8 cellular contexts compared by ENCODE assay signal in genomic region chr16:67277999-67278772, GRCh38. TPM values are rescaled to one million over a fixed set of nuclear protein-coding genes. Genes with fewer than 3 reads are reported as not detected.
DNase-seq lines count a peak whose midpoint lies in the region; ATAC-seq lines count a peak whose summit lies in the region.

No MANE protein-coding gene starts in this region.

- H3K27ac Mint-ChIP-seq in activated naive CD4-positive, alpha-beta T cell treated with anti-CD3 and anti-CD28 coated beads, Interleukin-2, amount 50 U/mL, for 24 hours = peak overlapping the region; percentile 88
- H3K27ac Mint-ChIP-seq in activated CD4-positive, alpha-beta memory T cell treated with anti-CD3 and anti-CD28 coated beads, Interleukin-2, amount 10 ng/mL, durations not matched to agents 7 days and 5 days = peak overlapping the region; percentile 69
- H3K27ac Mint-ChIP-seq in stimulated activated naive B cell treated with anti-CD40 and anti-IgM and Interleukin-4, amounts not matched to agents 10 μg/mL and 1 μg/mL and 100 μg/mL, for 72 hours = peak overlapping the region; percentile 65

- peaks cover 4% of the 10 kb centered on the region for H3K36me3 Mint-ChIP-seq in activated naive CD4-positive, alpha-beta T cell treated with anti-CD3 and anti-CD28 coated beads, Interleukin-2, amount 50 U/mL, for 24 hours
- H3K36me3 Mint-ChIP-seq in activated CD4-positive, alpha-beta memory T cell treated with anti-CD3 and anti-CD28 coated beads, Interleukin-2, amount 10 ng/mL, durations not matched to agents 7 days and 5 days (ENCODE audit: low read depth) = peaks cover 12% of the 10 kb centered on the region
- peaks cover 7 to 10% of the 10 kb centered on the region in 2 donors for H3K36me3 Mint-ChIP-seq in stimulated activated naive B cell treated with anti-CD40 and anti-IgM and Interleukin-4, amounts not matched to agents 10 μg/mL and 1 μg/mL and 100 μg/mL, for 72 hours

- no peak for ATAC-seq in stimulated activated naive B cell treated with anti-CD40 and anti-IgM and Interleukin-4, amounts not matched to agents 10 μg/mL and 1 μg/mL and 100 μg/mL, for 72 hours (replicated peaks)

- H3K9me3 Mint-ChIP-seq in activated naive CD4-positive, alpha-beta T cell treated with anti-CD3 and anti-CD28 coated beads, Interleukin-2, amount 50 U/mL, for 24 hours = no peaks in the 10 kb centered on the region
- no peaks in the 10 kb centered on the region for H3K9me3 Mint-ChIP-seq in activated CD4-positive, alpha-beta memory T cell treated with anti-CD3 and anti-CD28 coated beads, Interleukin-2, amount 10 ng/mL, durations not matched to agents 7 days and 5 days
- no peaks in the 10 kb centered on the region for H3K9me3 Mint-ChIP-seq in stimulated activated naive B cell treated with anti-CD40 and anti-IgM and Interleukin-4, amounts not matched to agents 10 μg/mL and 1 μg/mL and 100 μg/mL, for 72 hours

- CTCF ChIA-PET in activated CD4-positive, alpha-beta memory T cell treated with anti-CD3 and anti-CD28 coated beads, Interleukin-2, amount 10 ng/mL, durations not matched to agents 7 days and 5 days (lab: Charles Lee) = interaction anchor here (0.7 to 2.7 kb wide), 12 partner anchors 8 to 121 kb away, joined by 3 to 15 read pairs (median 4); partner anchors contain the start of genes FHOD1, SLC9A5 and TMEM208

- DNase-seq in activated naive CD4-positive, alpha-beta T cell treated with anti-CD3 and anti-CD28 coated beads, Interleukin-2, amount 50 U/mL, for 16 hours = no peak
- DNase-seq in activated CD4-positive, alpha-beta memory T cell treated with anti-CD3 and anti-CD28 coated beads, Interleukin-2, amount 10 ng/mL, durations not matched to agents 7 days and 5 days = no peak
- peak; percentile 90 for DNase-seq in hepatic stellate cell (ENCODE audit: low spot score)
- no peak for DNase-seq in stimulated activated naive B cell treated with anti-CD40 and anti-IgM and Interleukin-4, amounts not matched to agents 10 μg/mL and 1 μg/mL and 100 μg/mL, for 72 hours
- DNase-seq in foreskin melanocyte = no peak
- DNase-seq in NCI-H510A treated with DMSO at 0.1 percent for 48 hours (lab: John Stamatoyannopoulos, UW) = no peak
- no peak for DNase-seq in stimulated activated CD4-positive, alpha-beta T cell treated with anti-CD3 and anti-CD28 coated beads, Interleukin-15, amount 100 ng/mL, for 24 hours

- H3K4me1 Mint-ChIP-seq in activated naive CD4-positive, alpha-beta T cell treated with anti-CD3 and anti-CD28 coated beads, Interleukin-2, amount 50 U/mL, for 24 hours = peaks cover 13% of the 10 kb centered on the region
- H3K4me1 Mint-ChIP-seq in activated CD4-positive, alpha-beta memory T cell treated with anti-CD3 and anti-CD28 coated beads, Interleukin-2, amount 10 ng/mL, durations not matched to agents 7 days and 5 days = peaks cover 24% of the 10 kb centered on the region
- H3K4me1 Mint-ChIP-seq in stimulated activated naive B cell treated with anti-CD40 and anti-IgM and Interleukin-4, amounts not matched to agents 10 μg/mL and 1 μg/mL and 100 μg/mL, for 72 hours = peaks cover 14 to 15% of the 10 kb centered on the region in 2 donors

- peak overlapping the region; percentile 92 for H3K4me3 Mint-ChIP-seq in activated naive CD4-positive, alpha-beta T cell treated with anti-CD3 and anti-CD28 coated beads, Interleukin-2, amount 50 U/mL, for 24 hours
- peak overlapping the region; percentile 82 for H3K4me3 Mint-ChIP-seq in activated CD4-positive, alpha-beta memory T cell treated with anti-CD3 and anti-CD28 coated beads, Interleukin-2, amount 10 ng/mL, durations not matched to agents 7 days and 5 days
- peak overlapping the region; percentile 76 to 81 for H3K4me3 Mint-ChIP-seq in stimulated activated naive B cell treated with anti-CD40 and anti-IgM and Interleukin-4, amounts not matched to agents 10 μg/mL and 1 μg/mL and 100 μg/mL, for 72 hours

- no peaks in the 10 kb centered on the region for H3K27me3 Mint-ChIP-seq in activated naive CD4-positive, alpha-beta T cell treated with anti-CD3 and anti-CD28 coated beads, Interleukin-2, amount 50 U/mL, for 24 hours
- no peaks in the 10 kb centered on the region for H3K27me3 Mint-ChIP-seq in activated CD4-positive, alpha-beta memory T cell treated with anti-CD3 and anti-CD28 coated beads, Interleukin-2, amount 10 ng/mL, durations not matched to agents 7 days and 5 days
- H3K27me3 Mint-ChIP-seq in stimulated activated naive B cell treated with anti-CD40 and anti-IgM and Interleukin-4, amounts not matched to agents 10 μg/mL and 1 μg/mL and 100 μg/mL, for 72 hours = no peaks in the 10 kb centered on the region

- POLR2A ChIA-PET in activated CD4-positive, alpha-beta memory T cell treated with anti-CD3 and anti-CD28 coated beads, Interleukin-2, amount 10 ng/mL, durations not matched to agents 7 days and 5 days (lab: Charles Lee) = interaction anchor here (0.6 to 2.3 kb wide), 6 partner anchors 8 to 178 kb away, joined by 3 to 9 read pairs (median 5); partner anchors contain the start of genes FHOD1 and SLC9A5

RNA-seq across cellular contexts. Expression of gene PLEKHG4, which starts 1.1 kb away (rescaled TPM):
- 10 to 100 TPM in 1 of 2 experiments, 1 to 10 TPM in 1; 9.2 to 10.9 TPM for total RNA-seq in activated CD4-positive, alpha-beta memory T cell treated with anti-CD3 and anti-CD28 coated beads, Interleukin-2, amount 10 ng/mL, durations not matched to agents 7 days and 5 days

RNA-seq across cellular contexts. Expression of gene SLC9A5, which starts 29.4 kb away (rescaled TPM):
- total RNA-seq in activated CD4-positive, alpha-beta memory T cell treated with anti-CD3 and anti-CD28 coated beads, Interleukin-2, amount 10 ng/mL, durations not matched to agents 7 days and 5 days = 1 to 10 TPM; 2.2 to 2.8 TPM

RNA-seq across cellular contexts. Expression of gene FHOD1, which starts 30.9 kb away (rescaled TPM):
- total RNA-seq in activated CD4-positive, alpha-beta memory T cell treated with anti-CD3 and anti-CD28 coated beads, Interleukin-2, amount 10 ng/mL, durations not matched to agents 7 days and 5 days = 10 to 100 TPM; 94.8 to 99.1 TPM

RNA-seq across cellular contexts. Expression of gene KCTD19, which starts 48.4 kb away (rescaled TPM):
- under 1 TPM; 0.20 to 0.48 TPM for total RNA-seq in activated CD4-positive, alpha-beta memory T cell treated with anti-CD3 and anti-CD28 coated beads, Interleukin-2, amount 10 ng/mL, durations not matched to agents 7 days and 5 days

RNA-seq across cellular contexts. Expression of gene LRRC36, which starts 48.4 kb away (rescaled TPM):
- not detected for total RNA-seq in activated CD4-positive, alpha-beta memory T cell treated with anti-CD3 and anti-CD28 coated beads, Interleukin-2, amount 10 ng/mL, durations not matched to agents 7 days and 5 days
